ENCODE assay signal across 2 cellular contexts in genomic region chr3:46908986-46909534, GRCh38.
TF ChIP-seq lines count a peak whose summit lies in the region.

No MANE protein-coding gene starts in this region.

TF ChIP-seq in K562, 482 proteins besides CTCF, POLR2A, EP300 and RAD21:
- TF ChIP-seq KLF1 (tag; IDR thresholded peaks at IDR 0.05) (0 out of 2 replicates have a peak, but pooled peaks have one; percentile 16), MCM5 (IDR thresholded peaks at IDR 0.05; ENCODE audit: low read depth) (no peak), TAF7 (tag; IDR thresholded peaks at IDR 0.05) (no peak), RBM14 (IDR thresholded peaks at IDR 0.05; ENCODE audit: borderline replicate concordance, insufficient read depth, low read depth, low read length) (no peak), SLC30A9 (CRISPR knock-in tag; IDR thresholded peaks at IDR 0.05) (no peak), SUPT5H (IDR thresholded peaks at IDR 0.05) (no peak)

TF ChIP-seq in HepG2, 621 proteins besides CTCF, POLR2A, EP300 and RAD21:
- no peak for TF ChIP-seq MTF2 (CRISPR knock-in tag; IDR thresholded peaks at IDR 0.05; ENCODE audit: borderline replicate concordance)
- TF ChIP-seq MIXL1 (CRISPR knock-in tag; IDR thresholded peaks at IDR 0.05), result no peak
- TF ChIP-seq JDP2 (CRISPR knock-in tag; IDR thresholded peaks at IDR 0.05; ENCODE audit: borderline replicate concordance), result no peak
- no peak for TF ChIP-seq NONO (IDR thresholded peaks at IDR 0.05)
- 0 out of 2 replicates have a peak, but pooled peaks have one; percentile 33 for TF ChIP-seq NONO (CRISPR knock-in tag; conservative IDR thresholded peaks at IDR 0.05)
- 0 out of 2 replicates have a peak, but pooled peaks have one; percentile 29 for TF ChIP-seq ZC3H13 (CRISPR knock-in tag; IDR thresholded peaks at IDR 0.05)
- no peak for TF ChIP-seq SUZ12 (IDR thresholded peaks at IDR 0.05; ENCODE audit: low read depth, low read length)
- 0 out of 2 replicates have a peak, but pooled peaks have one; percentile 58 for TF ChIP-seq ZNF138 (CRISPR knock-in tag; IDR thresholded peaks at IDR 0.05; ENCODE audit: low read depth)
- TF ChIP-seq FOXK2 (IDR thresholded peaks at IDR 0.05), result no peak
TF ChIP-seq in HepG2: peak in this region for 3.
